26 cellular contexts compared by ENCODE assay signal in genomic region chr12:116684891-116685290, GRCh38. TPM values are rescaled to one million over a fixed set of nuclear protein-coding genes. Genes with fewer than 3 reads are reported as not detected.
DNase-seq lines count a peak whose midpoint lies in the region; ATAC-seq, FAIRE-seq and TF ChIP-seq lines count a peak whose summit lies in the region.
"Had no signal": no experiment of that assay in that cellular context is flagged by ENCODE, and none has a peak within 500 bp of the region (broad histone marks: within the 10 kb centered on the region; RNA-seq: fewer than 3 reads in every experiment).

No MANE protein-coding gene starts in this region.

- no peaks in the 10 kb centered on the region; the same call in 2 of the 3 replicates for H3K36me3 Mint-ChIP-seq in GM23338 (ENCODE audit: low read depth)
- H3K36me3 Mint-ChIP-seq: CD14-positive monocyte; CD8-positive, alpha-beta memory T cell had no signal

- DNase-seq in NCI-H82 (lab: John Stamatoyannopoulos, UW) (peak; percentile 20), NCI-H82 treated with DMSO at 0.1 percent for 48 hours (lab: John Stamatoyannopoulos, UW; ENCODE audit: unreplicated experiment) (no peak), GM23338 (ENCODE audit: low spot score) (no peak), GM12878 (ENCODE audit: low read depth, low spot score) (no peak), NCI-H2227 treated with DMSO at 0.1 percent for 48 hours (lab: John Stamatoyannopoulos, UW) (no peak), NCI-H1417 treated with DMSO at 0.1 percent for 48 hours (lab: John Stamatoyannopoulos, UW) (no peak)
- DNase-seq: 8988T; ACHN; AML-193; BE2C; CD4-positive, alpha-beta T cell; CD8-positive, alpha-beta memory T cell; DMS 273 treated with DMSO at 0.1 percent for 48 hours; DMS79; EL; GDM1; GM23248; H9; HFFc6 had no signal

- H3K4me2 ChIP-seq in GM23338 (0 out of 2 replicates have a peak overlapping the region, but pooled peaks have one; percentile 38), GM12878 (ENCODE audit: control insufficient read depth, insufficient read depth) (no peak overlapping the region)
- H3K4me2 ChIP-seq: A549 had no signal

- no peak for TF ChIP-seq RAD21 in GM12878 (IDR thresholded peaks at IDR 0.05; ENCODE audit: insufficient read depth, low read depth, low read length)

- no peak overlapping the region for H3K27ac Mint-ChIP-seq in GM23338
- H3K27ac Mint-ChIP-seq: CD14-positive monocyte; CD4-positive, alpha-beta T cell; CD8-positive, alpha-beta memory T cell; H9; HFFc6 had no signal

- TF ChIP-seq EP300 in GM12878 (IDR thresholded peaks at IDR 0.05; ENCODE audit: borderline replicate concordance in 1 of 2, control insufficient read depth in 1 of 2, low read depth in 2 of 2, low read length in 2 of 2): no peak

- no peaks in the 10 kb centered on the region for H3F3A ChIP-seq in GM23338 (replicated peaks; ENCODE audit: low read depth)

- FAIRE-seq in GM12878 (lab: Jason Lieb, UNC): no peak
- FAIRE-seq: A549, D721Med, GM12892, GM19239 had no signal

- ATAC-seq in GM23338: no peak
- no peak for ATAC-seq in GM12878
- ATAC-seq: A549, HCT116 had no signal

- CTCF ChIA-PET in GM12878 (lab: Yijun Ruan, JAX): interaction anchor here (1.3 kb wide), 1 partner anchor 8 kb away, joined by 3 read pairs; no protein-coding TSS in a partner anchor

- no TSS peak for BruUV-seq in GM12878 (replicated peaks; lab: Mats Ljungman, UMichigan)

- TF ChIP-seq POLR2A in GM12878 (IDR thresholded peaks at IDR 0.05; ENCODE audit: low read depth, low read length): no peak

- no peak overlapping the region for H3K4me3 Mint-ChIP-seq in GM23338
- H3K4me3 Mint-ChIP-seq: CD14-positive monocyte; CD4-positive, alpha-beta T cell; CD8-positive, alpha-beta memory T cell; H9; HFFc6 had no signal

- intact Hi-C loops in GM12878 (cut with micrococcal nuclease; ENCODE audit: unreplicated experiment): no loop called here

- no peaks in the 10 kb centered on the region for H3K4me1 ChIP-seq in GM23338 (ENCODE audit: insufficient read depth)
- no peaks in the 10 kb centered on the region for H3K4me1 ChIP-seq in GM12878 (ENCODE audit: control insufficient read depth, insufficient read depth, low read length)
- H3K4me1 ChIP-seq: A549 had no signal

- H3K27ac ChIP-seq in GM23338 (ENCODE audit: low read depth) (no peak overlapping the region), GM12878 (ENCODE audit: control insufficient read depth, insufficient read depth) (no peak overlapping the region)
- H3K27ac ChIP-seq: A549; BLaER1 treated with 17β-estradiol and CSF1 and Interleukin-3, amounts not matched to agents 10 nM and 100 nM; GM23248 had no signal

- RAD21 ChIA-PET in GM12878 (lab: Charles Lee; ENCODE audit: unreplicated experiment): no interaction called here

- in situ Hi-C loops in GM12878 (cut with MboI): no loop called here

- H3K27me3 ChIP-seq in GM23338 (ENCODE audit: insufficient read depth): no peaks in the 10 kb centered on the region
- no peaks in the 10 kb centered on the region for H3K27me3 ChIP-seq in GM12878 (replicated peaks in 1 of 2; ENCODE audit: control insufficient read depth in 2 of 2, insufficient read depth in 2 of 2, low read length in 1 of 2)
- H3K27me3 ChIP-seq: BE2C; BLaER1 treated with 17β-estradiol and CSF1 and Interleukin-3, amounts not matched to agents 10 nM and 100 nM had no signal

- no peak overlapping the region for H2AFZ ChIP-seq in GM23338
- H2AFZ ChIP-seq in GM12878 (ENCODE audit: control insufficient read depth, low read depth, low read length): no peak overlapping the region
- H2AFZ ChIP-seq: GM23248 had no signal

- TF ChIP-seq CTCF in GM23338 (conservative IDR thresholded peaks at IDR 0.05; ENCODE audit: low read depth in 2 of 2) (no peak), GM12878 (IDR thresholded peaks at IDR 0.05 in 2 of 3, conservative IDR thresholded peaks at IDR 0.05 in 1 of 3; ENCODE audit: control insufficient read depth in 2 of 3, extremely low read depth in 1 of 3, insufficient read depth in 1 of 3, low read depth in 3 of 3, low read length in 3 of 3) (no peak)

- POLR2A ChIA-PET in GM12878 (lab: Charles Lee): no interaction called here

- H3K4me3 ChIP-seq in GM23338: no peak overlapping the region
- H3K4me3 ChIP-seq in GM12878: no peak overlapping the region
- H3K4me3 ChIP-seq: A549; BLaER1 treated with 17β-estradiol and CSF1 and Interleukin-3, amounts not matched to agents 10 nM and 100 nM; GM23248 had no signal

- SMC1A ChIA-PET in GM12878 (lab: Charles Lee; ENCODE audit: uncharacterized antibody, unreplicated experiment): no interaction called here

- H4K20me1 ChIP-seq in GM23338 (replicated peaks; ENCODE audit: insufficient read depth) (no peaks in the 10 kb centered on the region), GM12878 (ENCODE audit: control insufficient read depth, insufficient read depth) (no peaks in the 10 kb centered on the region)
- H4K20me1 ChIP-seq: BLaER1 treated with 17β-estradiol and CSF1 and Interleukin-3, amounts not matched to agents 10 nM and 100 nM had no signal

- H3K9me2 ChIP-seq in GM23338 (ENCODE audit: insufficient read depth): no peaks in the 10 kb centered on the region

- H3K27me3 Mint-ChIP-seq in GM23338 (ENCODE audit: insufficient read depth, low read depth, poor library complexity): peaks cover 7% of the 10 kb centered on the region

- H3K9me3 ChIP-seq in GM12878 (replicated peaks; ENCODE audit: control insufficient read depth, insufficient read depth, low read length): no peaks in the 10 kb centered on the region
- H3K9me3 ChIP-seq: A549 had no signal

- no peak overlapping the region for H3K9ac ChIP-seq in GM12878 (ENCODE audit: control insufficient read depth, insufficient read depth, low read length)
- H3K9ac ChIP-seq: BLaER1 treated with 17β-estradiol and CSF1 and Interleukin-3, amounts not matched to agents 10 nM and 100 nM; GM23248 had no signal

- H3K79me2 ChIP-seq in GM23338 (replicated peaks; ENCODE audit: insufficient read depth) (no peaks in the 10 kb centered on the region), GM12878 (ENCODE audit: control insufficient read depth, insufficient read depth, low read length) (no peaks in the 10 kb centered on the region)

- H3K9me3 Mint-ChIP-seq in GM23338: peaks cover 4% of the 10 kb centered on the region; the same call in 1 of the 3 replicates
- H3K9me3 Mint-ChIP-seq: CD4-positive, alpha-beta T cell; CD8-positive, alpha-beta memory T cell; H9 had no signal

- no peaks in the 10 kb centered on the region for H3K4me1 Mint-ChIP-seq in GM23338
- H3K4me1 Mint-ChIP-seq: CD8-positive, alpha-beta memory T cell had no signal

- 2% methylated on average over 3 of the region's 3 CpGs for WGBS in GM12878 (ENCODE audit: insufficient coverage, insufficient replicate concordance, low lambda C conversion rate, missing lambda C conversion rate)

- no peaks in the 10 kb centered on the region for H3K36me3 ChIP-seq in GM23338 (ENCODE audit: insufficient read depth)
- H3K36me3 ChIP-seq in GM12878 (ENCODE audit: control insufficient read depth in 2 of 2, insufficient read depth in 2 of 2, low read length in 1 of 2): no peaks in the 10 kb centered on the region
- H3K36me3 ChIP-seq: BE2C had no signal

TF ChIP-seq in GM23338, 12 proteins besides CTCF, POLR2A, EP300 and RAD21 (continues in another document):
- TF ChIP-seq ZNF114 (CRISPR knock-in tag; IDR thresholded peaks at IDR 0.05): no peak
- no peak for TF ChIP-seq STAT1 (IDR thresholded peaks at IDR 0.05; ENCODE audit: unreplicated experiment)
- TF ChIP-seq ZNF331 (CRISPR knock-in tag; IDR thresholded peaks at IDR 0.05; ENCODE audit: low read depth): no peak

TF ChIP-seq in GM12878, 131 proteins besides CTCF, POLR2A, EP300 and RAD21 (continues in another document):
- TF ChIP-seq SPI1 (IDR thresholded peaks at IDR 0.05; ENCODE audit: borderline replicate concordance, insufficient read depth, low read depth, low read length): peak; percentile 41; the same call in 1 of the 2 replicates

RNA-seq across cellular contexts. Expression of gene SPRING1, which starts 53.0 kb away (rescaled TPM):
- 51.3 and 57.1 TPM in 2 replicates for total RNA-seq in GM23338 (2014; rRNA removed; shearing (Covaris generic))
- polyA plus RNA-seq in GM23338 (2016; fragmentation: Nextera tagmentation; extraction: Ambion mirVana) (6.6 and 8.2 TPM in 2 replicates), GM12878 (2011; rRNA removed) (15.6 and 16.7 TPM in 2 replicates), GM12878 (2014; fragmentation: Illumina TruSeq; extraction: Trizol) (9.3 and 11.4 TPM in 2 replicates), GM12878 (2014; fragmentation: Nextera tagmentation; extraction: Ambion mirVana) (1 to 10 TPM; 2.5 to 4.4 TPM), GM12878 (2014; rRNA removed) (15.2 and 16.6 TPM in 2 replicates), GM12878 (2016; fragmentation: Nextera tagmentation; extraction: Ambion mirVana) (10 to 100 TPM; 12.1 to 17.3 TPM)
- 11.6 and 12.8 TPM in 2 replicates for total RNA-seq in GM12878 (2013; cell fraction: nucleolus; rRNA removed)
- total RNA-seq in GM12878 (2014; rRNA removed) (21.4 and 22.5 TPM in 2 replicates), GM12878 (2014; rRNA removed; fragmentation: Illumina TruSeq; extraction: Trizol) (9.3 and 10.1 TPM in 2 replicates), GM12878 (2021) (25.7 and 26.6 TPM in 2 replicates)
- polyA plus RNA-seq in GM12878 (2011; ENCODE audit: low read depth): 4.4 TPM
- polyA plus RNA-seq in GM12878 (2011; cell fraction: cytosol; rRNA removed): 16.6 and 16.8 TPM in 2 replicates
- 8.8 and 10.3 TPM in 2 replicates for polyA plus RNA-seq in GM12878 (2011; cell fraction: nucleus; rRNA removed)
- 9.7 and 10.8 TPM in 2 replicates for polyA plus RNA-seq in GM12878 (2012)
- polyA minus RNA-seq in GM12878 (2011; rRNA and poly(A)+ RNA removed): 18.5 and 19.7 TPM in 2 replicates
- 7.8 and 11.7 TPM in 2 replicates for polyA minus RNA-seq in GM12878 (2011; cell fraction: cytosol; rRNA and poly(A)+ RNA removed)
- 5.1 and 9.2 TPM in 2 replicates for polyA minus RNA-seq in GM12878 (2011; cell fraction: nucleus; rRNA and poly(A)+ RNA removed)

RNA-seq across cellular contexts. Expression of gene RNFT2, which starts 53.2 kb away (rescaled TPM):
- total RNA-seq in GM23338 (2014; rRNA removed; shearing (Covaris generic)): 19.7 and 22.9 TPM in 2 replicates
- polyA plus RNA-seq in GM23338 (2016; fragmentation: Nextera tagmentation; extraction: Ambion mirVana) (19.3 and 21.5 TPM in 2 replicates), GM12878 (2011; rRNA removed) (8.1 and 10.5 TPM in 2 replicates), GM12878 (2014; fragmentation: Illumina TruSeq; extraction: Trizol) (2.4 and 2.5 TPM in 2 replicates), GM12878 (2014; fragmentation: Nextera tagmentation; extraction: Ambion mirVana) (10 to 100 TPM in 1 of 2 experiments, 1 to 10 TPM in 1; 3.5 to 12.7 TPM), GM12878 (2014; rRNA removed) (7.0 and 7.7 TPM in 2 replicates), GM12878 (2016; fragmentation: Nextera tagmentation; extraction: Ambion mirVana) (10 to 100 TPM; 12.3 to 14.2 TPM)
- total RNA-seq in GM12878 (2013; cell fraction: nucleolus; rRNA removed): 20.0 and 22.7 TPM in 2 replicates
- total RNA-seq in GM12878 (2014; rRNA removed) (8.0 and 8.8 TPM in 2 replicates), GM12878 (2014; rRNA removed; fragmentation: Illumina TruSeq; extraction: Trizol) (6.1 and 8.7 TPM in 2 replicates), GM12878 (2021) (17.3 and 21.0 TPM in 2 replicates)
- 2.8 TPM for polyA plus RNA-seq in GM12878 (2011; ENCODE audit: low read depth)
- 9.2 and 11.4 TPM in 2 replicates for polyA plus RNA-seq in GM12878 (2011; cell fraction: cytosol; rRNA removed)
- polyA plus RNA-seq in GM12878 (2011; cell fraction: nucleus; rRNA removed): 11.9 and 12.3 TPM in 2 replicates
- polyA plus RNA-seq in GM12878 (2012): 2.7 and 5.4 TPM in 2 replicates
- polyA minus RNA-seq in GM12878 (2011; rRNA and poly(A)+ RNA removed): 32.8 and 37.6 TPM in 2 replicates
- 12.8 and 13.9 TPM in 2 replicates for polyA minus RNA-seq in GM12878 (2011; cell fraction: cytosol; rRNA and poly(A)+ RNA removed)
- 14.7 and 21.2 TPM in 2 replicates for polyA minus RNA-seq in GM12878 (2011; cell fraction: nucleus; rRNA and poly(A)+ RNA removed)
- polyA plus RNA-seq: CD14-positive monocyte had no signal
